In the genomic region with DNA sequence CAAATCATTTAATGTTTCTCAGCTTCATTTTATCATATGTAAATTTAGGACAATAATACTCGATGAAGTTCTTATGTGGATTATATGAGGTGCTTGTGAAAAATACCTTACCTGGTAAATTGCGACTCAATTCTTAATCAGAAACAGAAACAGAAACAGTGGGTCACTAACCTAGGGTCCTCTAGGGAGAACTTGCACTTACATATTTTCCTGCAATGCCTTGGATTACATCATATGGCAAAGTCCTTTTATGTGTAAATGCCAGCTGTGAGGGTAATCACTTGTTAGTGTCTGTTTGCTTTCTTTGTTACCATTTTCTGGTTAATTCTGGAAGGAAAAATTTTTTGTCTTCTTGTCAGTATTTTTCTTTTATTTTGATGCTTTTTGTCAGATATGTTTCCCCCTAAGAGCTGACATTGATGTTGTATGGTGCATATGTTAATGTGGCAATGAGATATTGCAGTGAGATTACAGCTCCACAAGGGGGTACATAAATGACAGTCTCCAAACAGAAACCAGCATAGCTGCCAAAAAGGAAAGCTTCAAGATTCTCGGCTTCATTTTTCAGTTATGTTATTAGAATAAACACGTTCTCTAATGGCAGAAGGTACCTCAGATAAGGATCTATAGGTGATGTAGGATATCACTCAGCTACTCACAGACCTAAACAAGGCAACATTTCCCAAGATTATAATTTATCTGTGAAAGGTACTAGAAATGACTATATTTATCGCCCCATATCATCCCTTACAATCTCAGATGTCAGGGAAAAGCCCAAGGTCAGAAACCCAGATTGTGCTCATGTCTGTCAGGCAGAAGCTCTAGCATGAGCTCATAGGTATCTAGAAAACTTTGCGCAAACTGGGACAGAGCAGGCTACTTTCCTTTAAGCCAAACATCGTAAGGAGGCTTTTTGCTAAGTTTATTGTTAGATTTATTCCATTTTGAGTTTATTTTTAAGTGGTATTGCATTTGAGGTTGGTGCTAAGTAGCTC, we compare ENCODE assay signal across 9 cellular contexts.
DNase-seq lines count a peak whose midpoint lies in the region; ATAC-seq, FAIRE-seq and TF ChIP-seq lines count a peak whose summit lies in the region.
"Had no signal": no experiment of that assay in that cellular context is flagged by ENCODE, and none has a peak within 500 bp of the region (broad histone marks: within the 10 kb centered on the region; RNA-seq: fewer than 3 reads in every experiment).

No MANE protein-coding gene starts in this region.

- CTCF ChIA-PET in naive thymus-derived CD4-positive, alpha-beta T cell (lab: Charles Lee): interaction anchor here (0.6 to 1.8 kb wide), 13 partner anchors 8 to 1220 kb away, joined by 3 to 12 read pairs (median 6); no protein-coding TSS in a partner anchor

- H3K9me3 Mint-ChIP-seq in naive thymus-derived CD4-positive, alpha-beta T cell: peaks cover 0 to 3% (median 0%) of the 10 kb centered on the region in 11 donors

- H3K27me3 Mint-ChIP-seq in naive thymus-derived CD4-positive, alpha-beta T cell: peaks cover 0 to 18% (median 0%) of the 10 kb centered on the region in 5 donors

- intact Hi-C loops in naive thymus-derived CD4-positive, alpha-beta T cell (cut with micrococcal nuclease): loop anchor here in 1 of 2 donors (1.0 to 5.0 kb wide), 4 partner anchors 33 to 164 kb away; no protein-coding TSS in a partner anchor

- peak; percentile 49 for ATAC-seq in GM18520 (IDR thresholded peaks at IDR 0.05; ENCODE audit: unreplicated experiment)
- ATAC-seq in HG02798 (IDR thresholded peaks at IDR 0.05; ENCODE audit: poor library complexity, unreplicated experiment): peak; percentile 71
- peak; percentile 69 for ATAC-seq in SK-N-SH treated with all-trans-retinoic acid at 6 μM for 48 hours
- ATAC-seq in naive thymus-derived CD4-positive, alpha-beta T cell: peak; percentile 74

- POLR2A ChIA-PET in naive thymus-derived CD4-positive, alpha-beta T cell (lab: Charles Lee): interaction anchor here (0.6 to 2.2 kb wide), 3 partner anchors 10 to 31 kb away, joined by 3 to 11 read pairs (median 4); no protein-coding TSS in a partner anchor

- no peaks in the 10 kb centered on the region for H3K36me3 Mint-ChIP-seq in naive thymus-derived CD4-positive, alpha-beta T cell

- FAIRE-seq in frontal cortex (lab: Jason Lieb, UNC): no peak

- peaks cover 0 to 9% of the 10 kb centered on the region in 2 donors for H3K4me1 ChIP-seq in naive thymus-derived CD4-positive, alpha-beta T cell (ENCODE audit: control insufficient read depth in 2 of 2, insufficient read depth in 2 of 2, low read length in 2 of 2)

- H3K27ac ChIP-seq in naive thymus-derived CD4-positive, alpha-beta T cell (ENCODE audit: low read depth, low read length): no peak overlapping the region

- H3K9me3 ChIP-seq in naive thymus-derived CD4-positive, alpha-beta T cell (ENCODE audit: control insufficient read depth in 2 of 3, low read length in 3 of 3): no peaks in the 10 kb centered on the region

- H3K4me3 Mint-ChIP-seq in naive thymus-derived CD4-positive, alpha-beta T cell: peak overlapping the region in 9 of 10 donors; percentile 23 to 72 (median 51)

- H3K36me3 ChIP-seq in naive thymus-derived CD4-positive, alpha-beta T cell (ENCODE audit: control insufficient read depth in 2 of 3, insufficient read depth in 3 of 3, low read length in 3 of 3): no peaks in the 10 kb centered on the region

- peak overlapping the region; percentile 17 for H3K4me3 ChIP-seq in naive thymus-derived CD4-positive, alpha-beta T cell (ENCODE audit: low read length)

- peaks cover 8 to 30% (median 17%) of the 10 kb centered on the region in 7 donors for H3K4me1 Mint-ChIP-seq in naive thymus-derived CD4-positive, alpha-beta T cell

- peak overlapping the region in 5 of 9 donors; percentile 1 to 48 (median 41) for H3K27ac Mint-ChIP-seq in naive thymus-derived CD4-positive, alpha-beta T cell

- DNase-seq in naive thymus-derived CD4-positive, alpha-beta T cell: peak in 6 of 9 donors; percentile 8 to 32 (median 18)
- DNase-seq in activated gamma-delta T cell treated with Interleukin-2 at 50 U/mL for 16 hours (no peak), SW480 (ENCODE audit: low spot score) (no peak), frontal cortex (ENCODE audit: low spot score in 2 of 2) (no peak)
- DNase-seq in stimulated activated CD4-positive, alpha-beta T cell treated with anti-CD3 and anti-CD28 coated beads, Interleukin-4, amount 100 ng/mL, for 4 hours: no peak
- DNase-seq: KG1 had no signal

- H3K27me3 ChIP-seq in naive thymus-derived CD4-positive, alpha-beta T cell (ENCODE audit: control insufficient read depth in 2 of 2, insufficient read depth in 2 of 2, low read length in 2 of 2): no peaks in the 10 kb centered on the region

TF ChIP-seq in SK-N-SH treated with all-trans-retinoic acid at 6 μM for 48 hours, 23 proteins besides CTCF, POLR2A, EP300 and RAD21:
- TF ChIP-seq ZFP3 (CRISPR knock-in tag; IDR thresholded peaks at IDR 0.05) (no peak), CSDC2 (CRISPR knock-in tag; IDR thresholded peaks at IDR 0.05) (no peak), OSR1 (CRISPR knock-in tag; IDR thresholded peaks at IDR 0.05) (no peak), POU6F1 (CRISPR knock-in tag; IDR thresholded peaks at IDR 0.05; ENCODE audit: borderline replicate concordance, low read depth) (no peak), ZNF565 (CRISPR knock-in tag; conservative IDR thresholded peaks at IDR 0.05; ENCODE audit: low read depth) (no peak), BACH2 (CRISPR knock-in tag; IDR thresholded peaks at IDR 0.05; ENCODE audit: borderline replicate concordance) (no peak), ZNF8 (CRISPR knock-in tag; IDR thresholded peaks at IDR 0.05) (no peak), SNAI2 (CRISPR knock-in tag; IDR thresholded peaks at IDR 0.05) (no peak), PPARA (CRISPR knock-in tag; IDR thresholded peaks at IDR 0.05; ENCODE audit: borderline replicate concordance) (no peak)

Comparison
In these comparisons a context has a peak if more than half of its experiments do, and no peak if none do; other contexts are left out.
1. DNase-seq: peak in naive thymus-derived CD4-positive, alpha-beta T cell (6 of 9); none in activated gamma-delta T cell treated with Interleukin-2 at 50 U/mL for 16 hours (single experiment), stimulated activated CD4-positive, alpha-beta T cell treated with anti-CD3 and anti-CD28 coated beads, Interleukin-4, amount 100 ng/mL, for 4 hours (0 of 2), SW480 (single experiment) and frontal cortex (0 of 2).
2. Peak in every context shown above with its lines, with median percentiles within 50 percentile points of each other: ATAC-seq.